ENCODE assay signal across 8 cellular contexts in the genomic region with DNA sequence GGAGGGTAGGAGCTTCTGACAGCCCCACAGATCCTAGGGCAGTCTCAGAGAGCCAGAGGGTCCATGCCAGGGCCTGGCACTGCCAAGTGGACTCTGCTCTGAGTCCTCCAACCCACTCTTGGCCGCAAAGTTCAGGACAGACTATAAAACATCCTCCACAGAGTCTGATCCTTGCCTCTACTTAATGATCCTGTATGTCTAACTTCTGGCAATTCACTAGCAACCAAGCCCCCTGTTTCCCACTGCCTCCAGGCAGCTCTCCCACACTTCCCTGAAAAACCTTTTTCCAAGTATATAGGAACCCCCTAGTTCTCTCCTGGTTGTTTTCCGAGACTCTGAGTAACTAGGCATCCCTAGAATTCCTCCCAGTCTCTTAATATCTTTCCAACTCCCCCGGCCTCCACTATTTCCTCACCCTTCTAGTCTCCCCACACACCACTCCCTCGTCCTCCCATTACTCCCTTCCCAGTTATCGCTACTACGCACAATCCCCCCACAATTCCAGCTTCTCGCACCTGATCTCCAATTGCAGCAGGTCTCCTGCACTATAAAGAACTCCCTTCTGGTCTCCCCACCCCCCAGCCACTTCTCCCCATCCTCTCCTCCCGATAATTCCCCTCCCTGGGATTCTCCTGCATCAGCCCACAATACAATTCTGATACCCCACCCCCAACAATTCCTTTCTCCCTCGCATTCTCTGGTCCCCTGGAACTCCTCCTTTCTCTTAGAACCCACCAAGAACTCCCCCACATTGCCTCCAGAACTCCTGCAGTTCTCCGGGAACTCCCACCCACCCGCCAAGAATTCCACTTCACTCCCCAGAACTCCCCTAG. TPM values are rescaled to one million over a fixed set of nuclear protein-coding genes. Genes with fewer than 3 reads are reported as not detected.
A peak's percentile ranks its signal among the peaks of the same experiment; 100 is the strongest.
DNase-seq lines count a peak whose midpoint lies in the region; ATAC-seq and TF ChIP-seq lines count a peak whose summit lies in the region.

No MANE protein-coding gene starts in this region.

- TF ChIP-seq CTCF in AG10803 (conservative IDR thresholded peaks at IDR 0.05; ENCODE audit: low read length) (no peak), IMR-90 (conservative IDR thresholded peaks at IDR 0.05; ENCODE audit: low read depth, low read length) (no peak), dorsolateral prefrontal cortex (IDR thresholded peaks at IDR 0.05 in 54 of 56, conservative IDR thresholded peaks at IDR 0.05 in 2 of 56; ENCODE audit: low read depth in 1 of 56, partially characterized antibody in 56 of 56) (no peak)

- H3K27ac ChIP-seq in IMR-90 (ENCODE audit: insufficient read depth, low read length) (no peak overlapping the region), dorsolateral prefrontal cortex (no peak overlapping the region)

- no peak for TF ChIP-seq POLR2A in IMR-90 (IDR thresholded peaks at IDR 0.05; ENCODE audit: low read depth, low read length)

- H3K36me3 Mint-ChIP-seq in naive B cell: peaks cover 0 to 5% of the 10 kb centered on the region in 2 donors

- peak overlapping the region in 4 of 6 donors; percentile 1 to 88 (median 56) for H3K27ac Mint-ChIP-seq in naive B cell

- H3K9me3 ChIP-seq in IMR-90 (ENCODE audit: control insufficient read depth, insufficient read depth, low read length): no peaks in the 10 kb centered on the region

- peaks cover 68% of the 10 kb centered on the region for H3K27me3 ChIP-seq in IMR-90 (ENCODE audit: control insufficient read depth, insufficient read depth, low read length)
- H3K27me3 ChIP-seq in dorsolateral prefrontal cortex: peaks cover 0 to 20% (median 0%) of the 10 kb centered on the region in 45 donors

- no peak overlapping the region for H2BK120ac ChIP-seq in IMR-90 (ENCODE audit: low read depth, low read length)

- no peaks in the 10 kb centered on the region for H3K9me3 Mint-ChIP-seq in naive B cell

- no peaks in the 10 kb centered on the region for H3K36me3 ChIP-seq in IMR-90 (ENCODE audit: control insufficient read depth, insufficient read depth, low read length)

- H3K56ac ChIP-seq in IMR-90 (ENCODE audit: extremely low read depth, insufficient read depth, low read length): no peak overlapping the region

- dilution Hi-C loops in IMR-90 (cut with HindIII; ENCODE audit: low sequenced_read_pairs, unreplicated experiment): no loop called here

- intact Hi-C loops in IMR-90 (cut with micrococcal nuclease) (loop anchor here (2.0 to 10.0 kb wide), 2 partner anchors 62 to 430 kb away; no protein-coding TSS in a partner anchor), dorsolateral prefrontal cortex (cut with DNase I) (no loop called here)

- H2BK5ac ChIP-seq in IMR-90 (ENCODE audit: low read depth, low read length, poor library complexity, severe bottlenecking): no peak overlapping the region

- peak overlapping the region; percentile 53 for H3K4me3 ChIP-seq in AG10803 (ENCODE audit: low read length)
- H3K4me3 ChIP-seq in IMR-90 (ENCODE audit: insufficient read depth, low read depth, low read length): peak overlapping the region; percentile 34; the same call in 1 of the 2 replicates
- peak overlapping the region; percentile 32 to 77 (median 60) for H3K4me3 ChIP-seq in dorsolateral prefrontal cortex

- H2AK5ac ChIP-seq in IMR-90 (ENCODE audit: low read depth, low read length): no peak overlapping the region

- no peak overlapping the region for H3K4ac ChIP-seq in IMR-90 (ENCODE audit: low read depth, low read length)

- ATAC-seq in IMR-90 (ENCODE audit: low read depth) (no peak), naive B cell (ENCODE audit: low read depth in 2 of 2) (no peak), HG02623 (IDR thresholded peaks at IDR 0.05; ENCODE audit: unreplicated experiment) (no peak)

- H3K9me1 ChIP-seq in IMR-90 (ENCODE audit: insufficient read depth, low read length): no peaks in the 10 kb centered on the region

- CTCF ChIA-PET in IMR-90 (lab: Yijun Ruan, JAX): no interaction called here

- H4K8ac ChIP-seq in IMR-90 (ENCODE audit: low read depth in 2 of 2, low read length in 2 of 2): no peak overlapping the region

- peak overlapping the region; percentile 69; the same call in 1 of the 2 replicates for H3K4me2 ChIP-seq in IMR-90 (ENCODE audit: low read depth, low read length)

- H3K9ac ChIP-seq in IMR-90 (ENCODE audit: low read depth, low read length): no peak overlapping the region

- H3K27me3 Mint-ChIP-seq in naive B cell: peaks cover 23 to 44% (median 32%) of the 10 kb centered on the region in 3 donors

- DNase-seq in AG10803 (ENCODE audit: low read depth) (no peak), IMR-90 (no peak), dorsolateral prefrontal cortex (no peak), naive B cell (no peak), HT-29 (ENCODE audit: low spot score) (no peak)
- DNase-seq in stimulated activated CD4-positive, alpha-beta T cell treated with anti-CD3 and anti-CD28 coated beads, Interleukin-12 subunit alpha, Interleukin-12 subunit beta, amount 100 ng/mL, for 4 hours: no peak
- no peak for DNase-seq in activated CD4-positive, CD25-positive, alpha-beta regulatory T cell treated with anti-CD3 and anti-CD28 coated beads, Interleukin-2, amount 50 U/mL, for 72 hours

- H3K23ac ChIP-seq in IMR-90 (ENCODE audit: low read depth, low read length): no peak overlapping the region

- peak overlapping the region; percentile 32 to 92 (median 82) for H3K4me3 Mint-ChIP-seq in naive B cell

- no peaks in the 10 kb centered on the region for H3K79me1 ChIP-seq in IMR-90 (ENCODE audit: low read depth in 1 of 2, low read length in 2 of 2)

- no TSS peak for BruUV-seq in IMR-90 (replicated peaks; lab: Mats Ljungman, UMichigan)

- peaks cover 18 to 28% (median 26%) of the 10 kb centered on the region in 3 donors for H3K4me1 Mint-ChIP-seq in naive B cell

- no peak overlapping the region for H4K91ac ChIP-seq in IMR-90 (ENCODE audit: insufficient read depth, low read depth, low read length)

- H2AK9ac ChIP-seq in IMR-90 (replicated peaks; ENCODE audit: low read depth, low read length, poor library complexity): no peak overlapping the region

- no peaks in the 10 kb centered on the region; the same call in 1 of the 2 replicates for H3K4me1 ChIP-seq in IMR-90 (ENCODE audit: control insufficient read depth, insufficient read depth, low read length)

- no peak overlapping the region for H3K14ac ChIP-seq in IMR-90 (replicated peaks; ENCODE audit: low read depth, low read length)

- H2BK15ac ChIP-seq in IMR-90 (ENCODE audit: low read depth, low read length): no peak overlapping the region

- 8% methylated on average over 9 of the region's 11 CpGs; no CpG with 5 or more reads in 1 of the 2 experiments for WGBS in IMR-90 (ENCODE audit: extremely low coverage in 2 of 2, insufficient read length in 1 of 2), 2 experiments

- no peak overlapping the region for H2AFZ ChIP-seq in IMR-90 (replicated peaks; ENCODE audit: low read length, poor library complexity)

- in situ Hi-C loops in IMR-90 (cut with MboI; ENCODE audit: low sequenced_read_pairs): no loop called here

- no peak for TF ChIP-seq RAD21 in IMR-90 (IDR thresholded peaks at IDR 0.05; ENCODE audit: low read length)

- H3K18ac ChIP-seq in IMR-90 (ENCODE audit: low read depth, low read length): no peak overlapping the region

- H2BK20ac ChIP-seq in IMR-90 (ENCODE audit: low read depth, low read length): no peak overlapping the region

- no peaks in the 10 kb centered on the region for H4K20me1 ChIP-seq in IMR-90 (ENCODE audit: insufficient read depth, low read length)

- H4K5ac ChIP-seq in IMR-90 (ENCODE audit: low read depth, low read length): no peak overlapping the region

- POLR2A ChIA-PET in IMR-90 (lab: Charles Lee; ENCODE audit: unreplicated experiment): no interaction called here

TF ChIP-seq in IMR-90, 13 proteins besides CTCF, POLR2A, EP300 and RAD21 (continues in another document):
- TF ChIP-seq MAFK (IDR thresholded peaks at IDR 0.05; ENCODE audit: low read depth, low read length) (no peak), MAZ (IDR thresholded peaks at IDR 0.05; ENCODE audit: borderline replicate concordance, low read depth, low read length) (no peak), NFE2L2 (IDR thresholded peaks at IDR 0.05; ENCODE audit: low read depth, low read length) (no peak)

RNA-seq across cellular contexts. Expression of gene IGSF9, which starts 0.6 kb away (rescaled TPM):
- not detected in 2 replicates for total RNA-seq in IMR-90 (2012; rRNA removed)
- polyA plus RNA-seq in IMR-90 (2012; rRNA removed): 0.05 and 0.07 TPM in 2 replicates
- 0.02 and 0.05 TPM in 2 replicates for polyA plus RNA-seq in IMR-90 (2012; cell fraction: cytosol; rRNA removed)
- 0.07 and 0.29 TPM in 2 replicates for polyA plus RNA-seq in IMR-90 (2012; cell fraction: nucleus; rRNA removed; ENCODE audit: low replicate concordance)
- under 1 TPM in 90 of 120 experiments, not detected in 30; 0.11 to 0.95 (median 0.25) TPM for total RNA-seq in dorsolateral prefrontal cortex
- under 1 TPM in 4 of 6 donors, not detected in 2; 0.16 to 0.97 (median 0.41) TPM for polyA plus RNA-seq in naive B cell (ENCODE audit: low read depth in 6 of 6)
- 5.9 and 6.5 TPM in 2 replicates for total RNA-seq in HT-29 (2014; rRNA removed; shearing (Covaris generic))

RNA-seq across cellular contexts. Expression of gene SLAMF9, which starts 9.2 kb away (rescaled TPM):
- 0.18 and 0.28 TPM in 2 replicates for total RNA-seq in IMR-90 (2012; rRNA removed)
- polyA plus RNA-seq in IMR-90 (2012; rRNA removed): 0.27 and 0.67 TPM in 2 replicates
- 0.14 and 0.19 TPM in 2 replicates for polyA plus RNA-seq in IMR-90 (2012; cell fraction: cytosol; rRNA removed)
- polyA plus RNA-seq in IMR-90 (2012; cell fraction: nucleus; rRNA removed; ENCODE audit: low replicate concordance): 0.07 TPM in 1 of 2 replicates, not detected in the other
- total RNA-seq in dorsolateral prefrontal cortex: under 1 TPM in 7 of 120 experiments, not detected in 113; 0.57 to 0.99 (median 0.78) TPM
- polyA plus RNA-seq in naive B cell (ENCODE audit: low read depth in 6 of 6): not detected
- not detected in 2 replicates for total RNA-seq in HT-29 (2014; rRNA removed; shearing (Covaris generic))

RNA-seq across cellular contexts. Expression of gene TAGLN2, which starts 19.5 kb away (rescaled TPM):
- total RNA-seq in IMR-90 (2012; rRNA removed): 365 and 440 TPM in 2 replicates
- polyA plus RNA-seq in IMR-90 (2012; rRNA removed): 634 and 646 TPM in 2 replicates
- polyA plus RNA-seq in IMR-90 (2012; cell fraction: cytosol; rRNA removed): 328 and 686 TPM in 2 replicates
- 327 and 351 TPM in 2 replicates for polyA plus RNA-seq in IMR-90 (2012; cell fraction: nucleus; rRNA removed; ENCODE audit: low replicate concordance)
- 10 to 100 TPM; 21.2 to 87.9 (median 41.1) TPM for total RNA-seq in dorsolateral prefrontal cortex
- polyA plus RNA-seq in naive B cell (ENCODE audit: low read depth in 6 of 6): 1,000 to 10,000 TPM; 1,235 to 1,676 (median 1,380) TPM
- total RNA-seq in HT-29 (2014; rRNA removed; shearing (Covaris generic)): 778 and 828 TPM in 2 replicates

RNA-seq across cellular contexts. Expression of gene CFAP45, which starts 44.9 kb away (rescaled TPM):
- total RNA-seq in IMR-90 (2012; rRNA removed) (0.56 and 0.72 TPM in 2 replicates), dorsolateral prefrontal cortex (1 to 10 TPM in 6 of 120 experiments, under 1 TPM in 26, not detected in 88; 0.26 to 2.2 (median 0.70) TPM)
- polyA plus RNA-seq in IMR-90 (2012; rRNA removed) (0.51 and 0.55 TPM in 2 replicates), naive B cell (ENCODE audit: low read depth in 6 of 6) (under 1 TPM in 5 of 6 donors, not detected in 1; 0.29 to 0.93 (median 0.41) TPM)
- polyA plus RNA-seq in IMR-90 (2012; cell fraction: cytosol; rRNA removed): 0.14 and 0.71 TPM in 2 replicates
- polyA plus RNA-seq in IMR-90 (2012; cell fraction: nucleus; rRNA removed; ENCODE audit: low replicate concordance): 0.63 and 1.3 TPM in 2 replicates
- total RNA-seq in HT-29 (2014; rRNA removed; shearing (Covaris generic)): 0.76 TPM in 1 of 2 replicates, not detected in the other
